Comparison of ENCODE assay signal across 9 cellular contexts in genomic region chr14:68211421-68211820, GRCh38.
DNase-seq lines count a peak whose midpoint lies in the region; ATAC-seq and TF ChIP-seq lines count a peak whose summit lies in the region.
"Had no signal": no experiment of that assay in that cellular context is flagged by ENCODE, and none has a peak within 500 bp of the region (broad histone marks: within the 10 kb centered on the region; RNA-seq: fewer than 3 reads in every experiment).

No MANE protein-coding gene starts in this region.

- no peak overlapping the region for H3K9ac ChIP-seq in duodenal mucosa (ENCODE audit: low read depth in 1 of 2, low read length in 2 of 2)

- intact Hi-C loops in Calu3 (cut with micrococcal nuclease; ENCODE audit: unreplicated experiment) (no loop called here), Panc1 (cut with micrococcal nuclease; ENCODE audit: unreplicated experiment) (no loop called here), psoas muscle (cut with DNase I) (no loop called here)

- POLR2A ChIA-PET in Panc1 (lab: Charles Lee), result no interaction called here

- peaks cover 5% of the 10 kb centered on the region; the same call in 1 of the 2 replicates for H3K4me1 ChIP-seq in Panc1 (ENCODE audit: control insufficient read depth, insufficient read depth, low read length)
- H3K4me1 ChIP-seq in duodenal mucosa (ENCODE audit: control insufficient read depth in 1 of 2, insufficient read depth in 2 of 2, low read length in 2 of 2), result peaks cover 17 to 29% of the 10 kb centered on the region in 2 donors
- H3K4me1 ChIP-seq in psoas muscle, result peaks cover 38% of the 10 kb centered on the region

- H3K36me3 ChIP-seq in Panc1 (ENCODE audit: control insufficient read depth, insufficient read depth, low read length) (no peaks in the 10 kb centered on the region; the same call in 1 of the 2 replicates), duodenal mucosa (ENCODE audit: control insufficient read depth in 1 of 2, insufficient read depth in 2 of 2, low read length in 2 of 2) (no peaks in the 10 kb centered on the region), psoas muscle (ENCODE audit: insufficient read depth in 1 of 2, low read depth in 1 of 2) (no peaks in the 10 kb centered on the region)

- no peaks in the 10 kb centered on the region for H3K9me3 ChIP-seq in Panc1 (ENCODE audit: control insufficient read depth, insufficient read depth, low read depth, low read length)
- H3K9me3 ChIP-seq in duodenal mucosa (ENCODE audit: control insufficient read depth in 1 of 2, low read length in 2 of 2), result no peaks in the 10 kb centered on the region
- H3K9me3 ChIP-seq in psoas muscle, result no peaks in the 10 kb centered on the region

- H3K27ac ChIP-seq in Panc1 (ENCODE audit: low read length), result peak overlapping the region; percentile 69
- H3K27ac ChIP-seq in duodenal mucosa (ENCODE audit: low read depth, low read length), result peak overlapping the region; percentile 53
- H3K27ac ChIP-seq in psoas muscle, result peak overlapping the region; percentile 73

- no peak overlapping the region for H3K4me3 ChIP-seq in Panc1 (ENCODE audit: low read depth in 2 of 2, low read length in 2 of 2)
- H3K4me3 ChIP-seq in duodenal mucosa (ENCODE audit: low read depth in 1 of 2, low read length in 2 of 2), result peak overlapping the region in 1 of 2 donors; percentile 64
- H3K4me3 ChIP-seq in psoas muscle, result no peak overlapping the region

- H3K27ac Mint-ChIP-seq in Calu3 (ENCODE audit: unreplicated experiment), result peak overlapping the region; percentile 84

- TF ChIP-seq CTCF in Calu3 (IDR thresholded peaks at IDR 0.05; ENCODE audit: unreplicated experiment) (no peak), Panc1 (IDR thresholded peaks at IDR 0.05) (no peak), psoas muscle (IDR thresholded peaks at IDR 0.05) (no peak)

- peak overlapping the region; percentile 50 for H3K4me3 Mint-ChIP-seq in Calu3 (ENCODE audit: low read depth, unreplicated experiment)

- no peaks in the 10 kb centered on the region for H3K27me3 Mint-ChIP-seq in Calu3 (ENCODE audit: unreplicated experiment)

- H3K36me3 Mint-ChIP-seq in Calu3 (ENCODE audit: insufficient read depth, unreplicated experiment), result no peaks in the 10 kb centered on the region

- no TSS peak for BruUV-seq in Calu3 (replicated peaks; lab: Mats Ljungman, UMichigan)
- no TSS peak for BruUV-seq in Panc1 (replicated peaks; lab: Mats Ljungman, UMichigan)

- DNase-seq in Calu3 (no peak), Panc1 (ENCODE audit: low read depth, low spot score) (no peak), psoas muscle (no peak), HPDE6-E6E7 (ENCODE audit: extremely low spot score) (no peak), islet precursor cell (no peak), dedifferentiated amniotic fluid mesenchymal stem cell (ENCODE audit: extremely low spot score) (no peak), NCI-H1417 treated with DMSO at 0.1 percent for 48 hours (lab: John Stamatoyannopoulos, UW) (no peak)
- DNase-seq: left colon had no signal

- WGBS in psoas muscle, 3 donors, result 92 to 98% (median 96%) methylated on average over 2 of the region's 2 CpGs

- ATAC-seq in Panc1 (no peak), psoas muscle (no peak)

- CTCF ChIA-PET in Calu3 (lab: Charles Lee) (interaction anchor here (0.8 to 1.3 kb wide), 2 partner anchors 13 to 19 kb away, joined by 3 to 5 read pairs; no protein-coding TSS in a partner anchor), Panc1 (lab: Charles Lee) (no interaction called here)

- H3K27me3 ChIP-seq in Panc1 (ENCODE audit: control insufficient read depth, insufficient read depth, low read length), result no peaks in the 10 kb centered on the region
- H3K27me3 ChIP-seq in duodenal mucosa (ENCODE audit: control insufficient read depth in 1 of 2, insufficient read depth in 2 of 2, low read length in 2 of 2), result no peaks in the 10 kb centered on the region
- no peaks in the 10 kb centered on the region for H3K27me3 ChIP-seq in psoas muscle (ENCODE audit: insufficient read depth in 3 of 3, low read length in 2 of 3)

- peaks cover 21% of the 10 kb centered on the region for H3K4me1 Mint-ChIP-seq in Calu3 (ENCODE audit: low read depth, unreplicated experiment)

- in situ Hi-C loops in Panc1 (cut with HindIII; ENCODE audit: low pct_unique_long_range_greater_than_20kb, low sequenced_read_pairs), result no loop called here

- no peaks in the 10 kb centered on the region for H3K9me3 Mint-ChIP-seq in Calu3 (ENCODE audit: low read depth, unreplicated experiment)
